In genomic region chr10:103575416-103576075, GRCh38 we compare ENCODE assay signal across 28 cellular contexts.
DNase-seq lines count a peak whose midpoint lies in the region; ATAC-seq, FAIRE-seq and TF ChIP-seq lines count a peak whose summit lies in the region.
"Had no signal": no experiment of that assay in that cellular context is flagged by ENCODE, and none has a peak within 500 bp of the region (broad histone marks: within the 10 kb centered on the region; RNA-seq: fewer than 3 reads in every experiment).

No MANE protein-coding gene starts in this region.

- peaks cover 83% of the 10 kb centered on the region for H3K4me1 ChIP-seq in HepG2 (ENCODE audit: insufficient read depth, low read length)
- H3K4me1 ChIP-seq in right lobe of liver = peaks cover 0 to 22% (median 9%) of the 10 kb centered on the region in 4 donors
- H3K4me1 ChIP-seq: esophagus muscularis mucosa, foreskin keratinocyte, left lung had no signal

- intact Hi-C loops in HepG2 (cut with micrococcal nuclease; ENCODE audit: unreplicated experiment) (loop anchor here (5.0 kb wide), 1 partner anchor 63 kb away; no protein-coding TSS in a partner anchor), right lobe of liver (cut with DNase I) (no loop called here)

- no peak for TF ChIP-seq RAD21 in HepG2 (CRISPR knock-in tag; IDR thresholded peaks at IDR 0.05)

- CTCF ChIA-PET in HepG2 (lab: Yijun Ruan, JAX; ENCODE audit: low intra/inter-chr PET ratio, low total read pairs) = no interaction called here

- H4K20me1 ChIP-seq in HepG2 (ENCODE audit: insufficient read depth, low read length) = no peaks in the 10 kb centered on the region

- H3K27me3 ChIP-seq in HepG2 (ENCODE audit: control insufficient read depth in 1 of 2, insufficient read depth in 2 of 2, low read length in 2 of 2) (peaks cover 7 to 62% of the 10 kb centered on the region in 2 experiments), right lobe of liver (no peaks in the 10 kb centered on the region)
- H3K27me3 ChIP-seq: ovary had no signal

- POLR2A ChIA-PET in HepG2 (lab: Yijun Ruan, JAX) = no interaction called here

- no peaks in the 10 kb centered on the region for H3K36me3 ChIP-seq in HepG2 (replicated peaks in 1 of 2; ENCODE audit: control insufficient read depth in 1 of 2, insufficient read depth in 2 of 2, low read length in 2 of 2)
- no peaks in the 10 kb centered on the region for H3K36me3 ChIP-seq in right lobe of liver
- H3K36me3 ChIP-seq: esophagus muscularis mucosa, left lung, ovary had no signal

- H2AFZ ChIP-seq in HepG2 (ENCODE audit: low read length) = no peak overlapping the region

- DNase-seq in HepG2 (ENCODE audit: low spot score) (no peak), right lobe of liver (no peak), M059J (ENCODE audit: low read depth) (peak; percentile 75), fibroblast of villous mesenchyme (ENCODE audit: low read depth) (peak; percentile 46)
- DNase-seq: activated CD8-positive, alpha-beta T cell treated with anti-CD3 and anti-CD28 coated beads for 36 hours; activated naive CD4-positive, alpha-beta T cell treated with anti-CD3 and anti-CD28 coated beads, Interleukin-2, amount 50 U/mL, for 16 hours; amniotic stem cell; C1 segment of cervical spinal cord; Caco-2; DND-41; foreskin keratinocyte; head of caudate nucleus; islet precursor cell; left lung; NCI-H2081 treated with DMSO at 0.1 percent for 48 hours; NCI-H524; nephron progenitor cell; ovary; retina; Right ventricle myocardium superior; stimulated activated CD4-positive, alpha-beta T cell treated with anti-CD3 and anti-CD28 coated beads, Interleukin-1b, Interleukin-23, amount 100 ng/mL, for 48 hours; T-helper 2 cell had no signal

- WGBS in HepG2 (ENCODE audit: low lambda C conversion rate) = 44% methylated on average over 5 of the region's 6 CpGs
- WGBS in right lobe of liver (ENCODE audit: insufficient coverage, low coverage, low lambda C conversion rate, missing lambda C conversion rate) = 100% methylated on average over 1 of the region's 6 CpGs

- no peaks in the 10 kb centered on the region for H3K79me2 ChIP-seq in HepG2 (ENCODE audit: insufficient read depth, low read length)

- in situ Hi-C loops in HepG2 (cut with HindIII; ENCODE audit: extremely low pct_ligation_motif_present, low pct_unique_long_range_greater_than_20kb) = loop anchor here (5.0 kb wide), 1 partner anchor 63 kb away; no protein-coding TSS in a partner anchor

- H3K9ac ChIP-seq in HepG2 (ENCODE audit: insufficient read depth, low read depth, low read length) = no peak overlapping the region

- H3K9me3 ChIP-seq in HepG2 (ENCODE audit: low read length) = no peaks in the 10 kb centered on the region
- no peaks in the 10 kb centered on the region for H3K9me3 ChIP-seq in right lobe of liver
- H3K9me3 ChIP-seq: Caco-2, esophagus muscularis mucosa, left lung, ovary had no signal

- no TSS peak for BruUV-seq in HepG2 (replicated peaks; lab: Mats Ljungman, UMichigan)

- TF ChIP-seq EP300 in HepG2 (IDR thresholded peaks at IDR 0.05; ENCODE audit: low read depth in 2 of 2, low read length in 2 of 2) = no peak
- no peak for TF ChIP-seq EP300 in HepG2 (CRISPR knock-in tag; IDR thresholded peaks at IDR 0.05; ENCODE audit: borderline replicate concordance)

- no peak overlapping the region for H3K4me2 ChIP-seq in HepG2 (ENCODE audit: low read depth, low read length)

- ATAC-seq in HepG2 (no peak), right lobe of liver (no peak), SK-N-SH treated with all-trans-retinoic acid at 6 μM for 48 hours (no peak), GM19467 (IDR thresholded peaks at IDR 0.05; ENCODE audit: unreplicated experiment) (no peak), GM21528 (IDR thresholded peaks at IDR 0.05; ENCODE audit: low FRiP score, unreplicated experiment) (no peak)
- ATAC-seq: activated CD8-positive, alpha-beta T cell treated with anti-CD3 and anti-CD28 coated beads for 36 hours; foreskin keratinocyte; left lung; Panc1 had no signal

- H3K4me3 ChIP-seq in HepG2 (replicated peaks in 1 of 3; ENCODE audit: insufficient read depth in 1 of 3, low read depth in 2 of 3, low read length in 3 of 3) (no peak overlapping the region), right lobe of liver (no peak overlapping the region), fibroblast of villous mesenchyme (ENCODE audit: low read depth, low read length) (no peak overlapping the region)
- H3K4me3 ChIP-seq: esophagus muscularis mucosa, left lung, ovary had no signal

- TF ChIP-seq CTCF in HepG2 (CRISPR knock-in tag; IDR thresholded peaks at IDR 0.05) = no peak
- no peak for TF ChIP-seq CTCF in right lobe of liver (IDR thresholded peaks at IDR 0.05)
- no peak for TF ChIP-seq CTCF in fibroblast of villous mesenchyme (IDR thresholded peaks at IDR 0.05; ENCODE audit: insufficient read depth, low read depth, low read length)

- TF ChIP-seq POLR2A in HepG2 (IDR thresholded peaks at IDR 0.05; ENCODE audit: insufficient read depth in 1 of 2, low read depth in 2 of 2, low read length in 2 of 2) (no peak), right lobe of liver (IDR thresholded peaks at IDR 0.05) (no peak)

- no peak for FAIRE-seq in HepG2 (lab: Jason Lieb, UNC)
- FAIRE-seq: endometrium had no signal

- H3K27ac ChIP-seq in HepG2 (ENCODE audit: extremely low read length, insufficient read depth, low read length) (no peak overlapping the region), right lobe of liver (no peak overlapping the region)
- H3K27ac ChIP-seq: esophagus muscularis mucosa, foreskin keratinocyte, left lung, ovary had no signal

TF ChIP-seq in HepG2, 621 proteins besides CTCF, POLR2A, EP300 and RAD21:
- 0 out of 2 replicates have a peak, but pooled peaks have one; percentile 17 for TF ChIP-seq ZNF263 (CRISPR knock-in tag; IDR thresholded peaks at IDR 0.05)
- TF ChIP-seq JDP2 (CRISPR knock-in tag; IDR thresholded peaks at IDR 0.05; ENCODE audit: borderline replicate concordance) = no peak

TF ChIP-seq in SK-N-SH treated with all-trans-retinoic acid at 6 μM for 48 hours, 23 proteins besides CTCF, POLR2A, EP300 and RAD21 (continues in another document):
- TF ChIP-seq POU6F1 (CRISPR knock-in tag; IDR thresholded peaks at IDR 0.05; ENCODE audit: borderline replicate concordance, low read depth) (no peak), ZNF70 (CRISPR knock-in tag; IDR thresholded peaks at IDR 0.05) (no peak), OSR1 (CRISPR knock-in tag; IDR thresholded peaks at IDR 0.05) (no peak), PATZ1 (CRISPR knock-in tag; IDR thresholded peaks at IDR 0.05; ENCODE audit: borderline replicate concordance) (no peak), TOX (CRISPR knock-in tag; IDR thresholded peaks at IDR 0.05; ENCODE audit: borderline replicate concordance) (no peak), TSHZ2 (CRISPR knock-in tag; IDR thresholded peaks at IDR 0.05) (no peak), ARNTL (CRISPR knock-in tag; IDR thresholded peaks at IDR 0.05; ENCODE audit: borderline replicate concordance, low read depth) (no peak), GLIS3 (CRISPR knock-in tag; IDR thresholded peaks at IDR 0.05) (no peak), ZNF8 (CRISPR knock-in tag; IDR thresholded peaks at IDR 0.05) (no peak), PPARA (CRISPR knock-in tag; IDR thresholded peaks at IDR 0.05; ENCODE audit: borderline replicate concordance) (no peak)

Comparison
In these comparisons a context has a peak if more than half of its experiments do, and no peak if none do; other contexts are left out.
1. DNase-seq: peak in M059J (single experiment) and fibroblast of villous mesenchyme (single experiment); none in HepG2 (single experiment) and right lobe of liver (0 of 3).